In genomic region chr10:15901889-15902288, GRCh38 we compare ENCODE assay signal across 11 cellular contexts. TPM values are rescaled to one million over a fixed set of nuclear protein-coding genes. Genes with fewer than 3 reads are reported as not detected.
DNase-seq lines count a peak whose midpoint lies in the region; ATAC-seq and TF ChIP-seq lines count a peak whose summit lies in the region.
"Had no signal": no experiment of that assay in that cellular context is flagged by ENCODE, and none has a peak within 500 bp of the region (broad histone marks: within the 10 kb centered on the region; RNA-seq: fewer than 3 reads in every experiment).

No MANE protein-coding gene starts in this region.

- no peak overlapping the region for H3K4me3 Mint-ChIP-seq in T-helper 17 cell

- no peaks in the 10 kb centered on the region for H3K4me1 ChIP-seq in Peyer's patch

- H3K36me3 ChIP-seq in Peyer's patch, result no peaks in the 10 kb centered on the region
- H3K36me3 ChIP-seq: SJCRH30 had no signal

- H3K36me3 Mint-ChIP-seq in T-helper 17 cell (ENCODE audit: low read depth), result no peaks in the 10 kb centered on the region

- H3K4me1 Mint-ChIP-seq in T-helper 17 cell, result peaks cover 5% of the 10 kb centered on the region

- peak; percentile 76 for DNase-seq in NCI-H146 treated with DMSO at 0.1 percent for 48 hours (lab: John Stamatoyannopoulos, UW; ENCODE audit: unreplicated experiment)
- peak; percentile 7 for DNase-seq in NCI-H82 treated with DMSO at 0.1 percent for 48 hours (lab: John Stamatoyannopoulos, UW; ENCODE audit: unreplicated experiment)
- DNase-seq in epithelial cell of esophagus (ENCODE audit: low read depth), result peak; percentile 2
- no peak for DNase-seq in D341Med (ENCODE audit: low spot score)
- no peak for DNase-seq in T-helper 17 cell
- no peak for DNase-seq in NCI-H2029 treated with DMSO at 0.1 percent for 48 hours (lab: John Stamatoyannopoulos, UW)
- DNase-seq in Peyer's patch, result no peak
- DNase-seq: DMS79, NCI-H524 treated with DMSO at 0.1 percent for 48 hours had no signal

- H3K27me3 ChIP-seq in Peyer's patch, result no peaks in the 10 kb centered on the region
- H3K27me3 ChIP-seq: SJCRH30 had no signal

- TF ChIP-seq POLR2A in Peyer's patch (IDR thresholded peaks at IDR 0.05), result no peak

- TF ChIP-seq CTCF in epithelial cell of esophagus (IDR thresholded peaks at IDR 0.05; ENCODE audit: insufficient read depth, low read depth, low read length, missing control alignments), result no peak
- TF ChIP-seq CTCF in Peyer's patch (IDR thresholded peaks at IDR 0.05), result no peak

- no peak for ATAC-seq in T-helper 17 cell

- H3K9me3 ChIP-seq in T-helper 17 cell (ENCODE audit: control insufficient read depth, low read length, poor library complexity, severe bottlenecking) (no peaks in the 10 kb centered on the region), Peyer's patch (no peaks in the 10 kb centered on the region)
- H3K9me3 ChIP-seq: SJCRH30 had no signal

- H3K27me3 Mint-ChIP-seq in T-helper 17 cell, result peaks cover 38% of the 10 kb centered on the region

- H3K4me3 ChIP-seq in epithelial cell of esophagus (ENCODE audit: low read length) (no peak overlapping the region), Peyer's patch (no peak overlapping the region)
- H3K4me3 ChIP-seq: PC-9, SJCRH30 had no signal

- no peak overlapping the region for H3K27ac Mint-ChIP-seq in T-helper 17 cell

- H3K27ac ChIP-seq in Peyer's patch, result no peak overlapping the region
- H3K27ac ChIP-seq: PC-9, SJCRH30 had no signal

RNA-seq across cellular contexts. Expression of gene MINDY3, which starts 41.6 kb away (rescaled TPM):
- total RNA-seq in T-helper 17 cell, result 10 to 100 TPM; 22.2 to 34.1 TPM
- total RNA-seq in Peyer's patch, result 10 to 100 TPM; 17.0 to 26.4 (median 22.4) TPM

Comparison
In these comparisons a context has a peak if more than half of its experiments do, and no peak if none do; other contexts are left out.
1. DNase-seq: peak in NCI-H146 treated with DMSO at 0.1 percent for 48 hours (single experiment), NCI-H82 treated with DMSO at 0.1 percent for 48 hours (single experiment) and epithelial cell of esophagus (single experiment); none in D341Med (single experiment), T-helper 17 cell (0 of 3), NCI-H2029 treated with DMSO at 0.1 percent for 48 hours (single experiment) and Peyer's patch (0 of 3).